In the genomic region with DNA sequence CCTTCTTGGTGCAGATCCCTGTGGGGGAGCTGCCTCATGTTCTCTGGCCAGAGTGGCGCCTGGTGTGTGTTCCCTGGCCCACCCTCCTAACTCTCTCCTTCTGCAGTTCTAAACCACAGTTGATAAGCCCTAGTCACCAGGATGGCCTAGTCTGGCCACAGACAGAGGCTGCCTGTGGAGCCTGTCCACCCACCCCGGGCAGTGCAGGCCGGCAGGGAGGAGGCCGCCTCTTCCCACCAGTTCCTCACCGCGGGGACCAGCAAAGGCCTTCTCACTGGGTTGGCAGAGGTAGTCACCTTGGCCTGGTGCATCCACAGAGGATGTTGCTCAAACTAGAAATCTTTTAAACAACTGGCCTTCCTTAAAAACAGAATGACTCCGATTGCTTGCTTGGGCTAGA, we compare ENCODE assay signal across 16 cellular contexts.
A peak's percentile ranks its signal among the peaks of the same experiment; 100 is the strongest.
DNase-seq lines count a peak whose midpoint lies in the region; ATAC-seq and TF ChIP-seq lines count a peak whose summit lies in the region.
"Had no signal": no experiment of that assay in that cellular context is flagged by ENCODE, and none has a peak within 500 bp of the region (broad histone marks: within the 10 kb centered on the region; RNA-seq: fewer than 3 reads in every experiment).

No MANE protein-coding gene starts in this region.

- peaks cover 17% of the 10 kb centered on the region for H3K36me3 Mint-ChIP-seq in natural killer cell
- H3K36me3 Mint-ChIP-seq: CD8-positive, alpha-beta T cell; IgD-negative memory B cell had no signal

- no peak overlapping the region for H3K27ac ChIP-seq in lower lobe of right lung
- H3K27ac ChIP-seq in upper lobe of right lung: no peak overlapping the region
- H3K27ac ChIP-seq: BLaER1 treated with 17β-estradiol and CSF1 and Interleukin-3, amounts not matched to agents 10 nM and 100 nM had no signal

- TF ChIP-seq CTCF in lower lobe of right lung (IDR thresholded peaks at IDR 0.05): no peak
- no peak for TF ChIP-seq CTCF in upper lobe of right lung (IDR thresholded peaks at IDR 0.05)
- TF ChIP-seq CTCF in natural killer cell (IDR thresholded peaks at IDR 0.05): no peak

- DNase-seq in OCI-M1 (lab: John Stamatoyannopoulos, UW): peak; percentile 51
- peak; percentile 37 for DNase-seq in lower lobe of right lung
- peak; percentile 50 for DNase-seq in sciatic nerve (ENCODE audit: low spot score)
- no peak for DNase-seq in upper lobe of right lung
- DNase-seq in NOMO-1 (lab: John Stamatoyannopoulos, UW; ENCODE audit: unreplicated experiment in 2 of 2): no peak
- DNase-seq in natural killer cell: no peak
- DNase-seq: Calu3; CD8-positive, alpha-beta T cell; DMS79 treated with DMSO at 0.1 percent for 48 hours; GF-D8; HCEC 1CT had no signal

- intact Hi-C loops in lower lobe of right lung (cut with DNase I) (no loop called here), sciatic nerve (cut with DNase I) (no loop called here), upper lobe of right lung (cut with DNase I) (no loop called here), natural killer cell (cut with micrococcal nuclease) (no loop called here)

- no peak overlapping the region for H3K4me3 Mint-ChIP-seq in natural killer cell
- H3K4me3 Mint-ChIP-seq: B cell; CD8-positive, alpha-beta T cell; IgD-negative memory B cell had no signal

- H3K27me3 Mint-ChIP-seq in natural killer cell (ENCODE audit: low read depth in 2 of 2): no peaks in the 10 kb centered on the region
- H3K27me3 Mint-ChIP-seq: B cell, IgD-negative memory B cell had no signal

- no peaks in the 10 kb centered on the region for H3K4me1 Mint-ChIP-seq in natural killer cell
- H3K4me1 Mint-ChIP-seq: B cell had no signal

- no peaks in the 10 kb centered on the region for H3K36me3 ChIP-seq in lower lobe of right lung
- no peaks in the 10 kb centered on the region for H3K36me3 ChIP-seq in upper lobe of right lung
- H3K36me3 ChIP-seq: BLaER1 treated with 17β-estradiol and CSF1 and Interleukin-3, amounts not matched to agents 10 nM and 100 nM had no signal

- H3K27me3 ChIP-seq in lower lobe of right lung (ENCODE audit: low read depth): no peaks in the 10 kb centered on the region
- no peaks in the 10 kb centered on the region for H3K27me3 ChIP-seq in upper lobe of right lung
- H3K27me3 ChIP-seq: BLaER1 treated with 17β-estradiol and CSF1 and Interleukin-3, amounts not matched to agents 10 nM and 100 nM had no signal

- ATAC-seq in lower lobe of right lung (no peak), sciatic nerve (no peak), upper lobe of right lung (peak; percentile 12), HG02763 (IDR thresholded peaks at IDR 0.05; ENCODE audit: unreplicated experiment) (no peak), natural killer cell (no peak)
- ATAC-seq: CD8-positive, alpha-beta T cell; HepG2 had no signal

- no peak overlapping the region for H3K27ac Mint-ChIP-seq in natural killer cell
- H3K27ac Mint-ChIP-seq: B cell; CD8-positive, alpha-beta T cell had no signal

- H3K9me3 Mint-ChIP-seq in natural killer cell: peaks cover 7 to 18% of the 10 kb centered on the region in 2 donors
- H3K9me3 Mint-ChIP-seq: CD8-positive, alpha-beta T cell had no signal

- no peaks in the 10 kb centered on the region for H3K9me3 ChIP-seq in lower lobe of right lung
- no peaks in the 10 kb centered on the region for H3K9me3 ChIP-seq in upper lobe of right lung
- H3K9me3 ChIP-seq: BLaER1 treated with 17β-estradiol and CSF1 and Interleukin-3, amounts not matched to agents 10 nM and 100 nM had no signal

- H3K4me3 ChIP-seq in lower lobe of right lung (no peak overlapping the region), upper lobe of right lung (no peak overlapping the region)
- H3K4me3 ChIP-seq: BLaER1 treated with 17β-estradiol and CSF1 and Interleukin-3, amounts not matched to agents 10 nM and 100 nM had no signal

- H3K4me1 ChIP-seq in lower lobe of right lung: no peaks in the 10 kb centered on the region
- H3K4me1 ChIP-seq in upper lobe of right lung: no peaks in the 10 kb centered on the region
- H3K4me1 ChIP-seq: BLaER1 treated with 17β-estradiol and CSF1 and Interleukin-3, amounts not matched to agents 10 nM and 100 nM had no signal

Comparison
In these comparisons a context has a peak if more than half of its experiments do, and no peak if none do; other contexts are left out.
1. DNase-seq: peak in OCI-M1 (single experiment), lower lobe of right lung (single experiment) and sciatic nerve (single experiment); none in upper lobe of right lung (single experiment), NOMO-1 (0 of 2) and natural killer cell (single experiment).